Comparison of ENCODE assay signal across 7 cellular contexts in genomic region chr19:42728341-42728740, GRCh38. TPM values are rescaled to one million over a fixed set of nuclear protein-coding genes. Genes with fewer than 3 reads are reported as not detected.
"Had no signal": no experiment of that assay in that cellular context is flagged by ENCODE, and none has a peak within 500 bp of the region (broad histone marks: within the 10 kb centered on the region; RNA-seq: fewer than 3 reads in every experiment).

No MANE protein-coding gene starts in this region.

RNA-seq across cellular contexts. Expression of gene PSG3, which starts 11.9 kb away (rescaled TPM):
- total RNA-seq: GM23248, GM23338, H1, H7, H9, HFFc6 had no signal

RNA-seq across cellular contexts. Expression of gene PSG8, which starts 37.1 kb away (rescaled TPM):
- total RNA-seq: GM23248, GM23338, H1, H4, H7, H9 had no signal
